16 cellular contexts compared by ENCODE assay signal in genomic region chr2:28746504-28747111, GRCh38.
"Had no signal": no experiment of that assay in that cellular context is flagged by ENCODE, and none has a peak within 500 bp of the region (broad histone marks: within the 10 kb centered on the region; RNA-seq: fewer than 3 reads in every experiment).

No MANE protein-coding gene starts in this region.

- H3K27ac ChIP-seq: cardiac muscle cell, SJSA1 had no signal

- H3K27me3 Mint-ChIP-seq: activated CD4-positive, alpha-beta memory T cell treated with anti-CD3 and anti-CD28 coated beads for 36 hours; activated naive CD8-positive, alpha-beta T cell treated with anti-CD3 and anti-CD28 coated beads, Interleukin-2, amount 10 ng/mL, durations not matched to agents 7 days and 5 days; naive thymus-derived CD8-positive, alpha-beta T cell; progenitor cell of endocrine pancreas had no signal

- H3K4me3 Mint-ChIP-seq: activated CD4-positive, alpha-beta memory T cell treated with anti-CD3 and anti-CD28 coated beads for 36 hours; activated naive CD8-positive, alpha-beta T cell treated with anti-CD3 and anti-CD28 coated beads, Interleukin-2, amount 10 ng/mL, durations not matched to agents 7 days and 5 days; immature natural killer cell had no signal

- H3K27ac Mint-ChIP-seq: activated CD4-positive, alpha-beta memory T cell treated with anti-CD3 and anti-CD28 coated beads for 36 hours; immature natural killer cell; progenitor cell of endocrine pancreas had no signal

- ATAC-seq: left cardiac atrium; naive thymus-derived CD8-positive, alpha-beta T cell; stimulated activated naive CD8-positive, alpha-beta T cell treated with anti-CD3 and anti-CD28 coated beads, Interleukin-15, Interleukin-2, amounts not matched to agents 100 U/mL and 50 U/mL, for 24 hours had no signal

- DNase-seq: activated CD4-positive, alpha-beta memory T cell treated with anti-CD3 and anti-CD28 coated beads for 36 hours; activated gamma-delta T cell treated with Interleukin-2 at 50 U/mL for 16 hours; activated naive CD8-positive, alpha-beta T cell treated with anti-CD3 and anti-CD28 coated beads, Interleukin-2, amount 10 ng/mL, durations not matched to agents 7 days and 5 days; activated T-cell treated with anti-CD3 and anti-CD28 coated beads, Interleukin-2, amount 50 U/mL, for 48 hours; effector memory CD4-positive, alpha-beta T cell; immature natural killer cell; left cardiac atrium; naive thymus-derived CD8-positive, alpha-beta T cell; stimulated activated CD4-positive, alpha-beta T cell treated with anti-CD3 and anti-CD28 coated beads, Interleukin-4, amount 100 ng/mL, for 1 hour; stimulated activated CD8-positive, alpha-beta memory T cell treated with anti-CD3 and anti-CD28 coated beads, Interleukin-4, amount 100 ng/mL, for 48 hours; stimulated activated naive CD8-positive, alpha-beta T cell treated with anti-CD3 and anti-CD28 coated beads, Interleukin-15, Interleukin-2, amounts not matched to agents 100 U/mL and 50 U/mL, for 24 hours; SW 1271; T-helper 9 cell had no signal

- H3K9me3 ChIP-seq: SJSA1 had no signal

- H3K36me3 ChIP-seq: cardiac muscle cell, SJSA1 had no signal

- H3K36me3 Mint-ChIP-seq: immature natural killer cell; naive thymus-derived CD8-positive, alpha-beta T cell had no signal

- H3K9me3 Mint-ChIP-seq: activated CD4-positive, alpha-beta memory T cell treated with anti-CD3 and anti-CD28 coated beads for 36 hours; activated naive CD8-positive, alpha-beta T cell treated with anti-CD3 and anti-CD28 coated beads, Interleukin-2, amount 10 ng/mL, durations not matched to agents 7 days and 5 days; immature natural killer cell; naive thymus-derived CD8-positive, alpha-beta T cell had no signal

- H3K27me3 ChIP-seq: cardiac muscle cell, SJSA1 had no signal

- H3K4me3 ChIP-seq: cardiac muscle cell, SJSA1 had no signal
